Comparison of ENCODE assay signal across 18 cellular contexts in genomic region chr9:113137196-113138168, GRCh38. TPM values are rescaled to one million over a fixed set of nuclear protein-coding genes. Genes with fewer than 3 reads are reported as not detected.
DNase-seq lines count a peak whose midpoint lies in the region; ATAC-seq, FAIRE-seq and TF ChIP-seq lines count a peak whose summit lies in the region.
"Had no signal": no experiment of that assay in that cellular context is flagged by ENCODE, and none has a peak within 500 bp of the region (broad histone marks: within the 10 kb centered on the region; RNA-seq: fewer than 3 reads in every experiment).

No MANE protein-coding gene starts in this region.

- H3K14ac ChIP-seq in H9 (ENCODE audit: insufficient read depth, low read length): no peak overlapping the region; the same call in 1 of the 2 replicates

- H2AFZ ChIP-seq in H9 (ENCODE audit: low read length): no peak overlapping the region
- no peak overlapping the region for H2AFZ ChIP-seq in PC-9
- H2AFZ ChIP-seq in HepG2 (ENCODE audit: low read length): no peak overlapping the region

- H3K4me3 ChIP-seq in PC-9 (peak overlapping the region; percentile 11; the same call in 1 of the 2 replicates), HepG2 (replicated peaks in 1 of 3; ENCODE audit: insufficient read depth in 1 of 3, low read depth in 2 of 3, low read length in 3 of 3) (no peak overlapping the region), psoas muscle (no peak overlapping the region)
- H3K4me3 ChIP-seq: MG63 had no signal

- ATAC-seq in HepG2 (peak; percentile 72), psoas muscle (peak; percentile 44 to 71 (median 49)), GM19395 (IDR thresholded peaks at IDR 0.05; ENCODE audit: unreplicated experiment) (no peak)
- ATAC-seq in stimulated activated naive CD8-positive, alpha-beta T cell treated with anti-CD3 and anti-CD28 coated beads, Interleukin-15, Interleukin-2, amounts not matched to agents 100 U/mL and 50 U/mL, for 24 hours: no peak

- no peak overlapping the region for H2BK15ac ChIP-seq in H9 (ENCODE audit: low read depth, low read length)

- TF ChIP-seq POLR2A in HepG2 (IDR thresholded peaks at IDR 0.05; ENCODE audit: insufficient read depth in 1 of 2, low read depth in 2 of 2, low read length in 2 of 2): no peak

- no peak overlapping the region for H3K56ac ChIP-seq in H9 (ENCODE audit: insufficient read length, low read depth, low read length)

- no CpG with 5 or more reads among the region's 9 CpGs for WGBS in H9 (ENCODE audit: extremely low coverage, insufficient read length, low lambda C conversion rate)
- whole genome bisulfite sequencing in HepG2 (ENCODE audit: low lambda C conversion rate): 24% methylated on average over 8 of the region's 9 CpGs
- WGBS in psoas muscle, 3 donors: 60 to 66% (median 61%) methylated on average over 9 of the region's 9 CpGs

- FAIRE-seq in HepG2 (lab: Jason Lieb, UNC): peak; percentile 4

- no peak for TF ChIP-seq RAD21 in HepG2 (CRISPR knock-in tag; IDR thresholded peaks at IDR 0.05)

- H3K23ac ChIP-seq in H9 (ENCODE audit: insufficient read length, low read depth, low read length): no peak overlapping the region

- peaks cover 7 to 8% of the 10 kb centered on the region in 2 experiments; a peak in 3 of 5 replicates for H3K9me3 Mint-ChIP-seq in H9
- H3K9me3 Mint-ChIP-seq: HFFc6 had no signal

- H4K20me1 ChIP-seq in H9 (ENCODE audit: control insufficient read depth, insufficient read depth, insufficient read length) (no peaks in the 10 kb centered on the region), PC-9 (ENCODE audit: insufficient read depth) (no peaks in the 10 kb centered on the region), HepG2 (ENCODE audit: insufficient read depth, low read length) (no peaks in the 10 kb centered on the region)

- no peak overlapping the region for H3K4ac ChIP-seq in H9 (ENCODE audit: low read depth, low read length)

- no peaks in the 10 kb centered on the region for H3K79me1 ChIP-seq in H9 (ENCODE audit: insufficient read depth, low read depth, low read length, poor library complexity, severe bottlenecking)

- H2BK20ac ChIP-seq in H9 (ENCODE audit: low read depth, low read length, poor library complexity, severe bottlenecking): no peak overlapping the region

- H3K4me1 Mint-ChIP-seq in H9: peaks cover 4 to 10% of the 10 kb centered on the region in 2 experiments; a peak in 3 of 4 replicates

- peaks cover 4% of the 10 kb centered on the region for H3K27me3 Mint-ChIP-seq in H9 (ENCODE audit: low read depth)

- no peak for TF ChIP-seq EP300 in HepG2 (IDR thresholded peaks at IDR 0.05; ENCODE audit: low read depth in 2 of 2, low read length in 2 of 2)
- no peak for TF ChIP-seq EP300 in HepG2 (CRISPR knock-in tag; IDR thresholded peaks at IDR 0.05; ENCODE audit: borderline replicate concordance)

- intact Hi-C loops in PC-9 (cut with micrococcal nuclease; ENCODE audit: unreplicated experiment): loop anchor here (1.0 kb wide), 1 partner anchor 15 kb away; no protein-coding TSS in a partner anchor
- intact Hi-C loops in HepG2 (cut with micrococcal nuclease; ENCODE audit: unreplicated experiment): loop anchor here (5.0 kb wide), 1 partner anchor 85 kb away; the partner anchor contains the start of genes FKBP15 and SLC31A1
- intact Hi-C loops in psoas muscle (cut with DNase I): no loop called here

- H2BK12ac ChIP-seq in H9 (ENCODE audit: insufficient read length, low read depth, low read length): no peak overlapping the region

- no peaks in the 10 kb centered on the region for H3K27me3 ChIP-seq in H9 (ENCODE audit: insufficient read depth, low read length)
- no peaks in the 10 kb centered on the region for H3K27me3 ChIP-seq in PC-9 (ENCODE audit: insufficient read depth, low read depth)
- H3K27me3 ChIP-seq in HepG2 (ENCODE audit: control insufficient read depth in 1 of 2, insufficient read depth in 2 of 2, low read length in 2 of 2): peaks cover 0 to 15% of the 10 kb centered on the region in 2 experiments; a peak in 3 of 5 replicates
- no peaks in the 10 kb centered on the region for H3K27me3 ChIP-seq in psoas muscle (ENCODE audit: insufficient read depth in 3 of 3, low read length in 2 of 3)

- no peak overlapping the region for H3K4me2 ChIP-seq in H9 (ENCODE audit: insufficient read depth, insufficient read length, low read length)
- H3K4me2 ChIP-seq in PC-9: peak overlapping the region; percentile 61
- H3K4me2 ChIP-seq in HepG2 (ENCODE audit: low read depth, low read length): peak overlapping the region; percentile 49

- H3K9me3 ChIP-seq in H9 (ENCODE audit: control insufficient read depth, low read depth, low read length) (no peaks in the 10 kb centered on the region), PC-9 (ENCODE audit: insufficient read depth, low read depth) (no peaks in the 10 kb centered on the region), HepG2 (ENCODE audit: low read length) (peaks cover 4% of the 10 kb centered on the region; the same call in 1 of the 2 replicates), psoas muscle (no peaks in the 10 kb centered on the region)
- H3K9me3 ChIP-seq: MG63 had no signal

- no peak overlapping the region for H4K91ac ChIP-seq in H9 (ENCODE audit: insufficient read length, low read depth, low read length)

- POLR2A ChIA-PET in PC-9 (lab: Charles Lee; ENCODE audit: unreplicated experiment): no interaction called here
- POLR2A ChIA-PET in HepG2 (lab: Yijun Ruan, JAX): interaction anchor here (0.8 to 1.0 kb wide), 3 partner anchors 11 to 84 kb away, joined by 3 to 8 read pairs (median 3); partner anchors contain the start of genes FKBP15, SLC31A1 and SLC31A2

- peak overlapping the region; percentile 20 for H4K5ac ChIP-seq in H9 (ENCODE audit: insufficient read length, low read depth, low read length)

- H2AK5ac ChIP-seq in H9 (ENCODE audit: insufficient read length, low read length): no peak overlapping the region

- TF ChIP-seq CTCF in H9 (conservative IDR thresholded peaks at IDR 0.05) (no peak), PC-9 (conservative IDR thresholded peaks at IDR 0.05) (no peak), HepG2 (CRISPR knock-in tag; IDR thresholded peaks at IDR 0.05) (no peak), psoas muscle (IDR thresholded peaks at IDR 0.05) (no peak)

- H3K36me3 ChIP-seq in PC-9 (ENCODE audit: low read depth): no peaks in the 10 kb centered on the region
- no peaks in the 10 kb centered on the region for H3K36me3 ChIP-seq in HepG2 (replicated peaks in 1 of 2; ENCODE audit: control insufficient read depth in 1 of 2, insufficient read depth in 2 of 2, low read length in 2 of 2)
- H3K36me3 ChIP-seq in psoas muscle (ENCODE audit: insufficient read depth in 1 of 2, low read depth in 1 of 2): no peaks in the 10 kb centered on the region
- H3K36me3 ChIP-seq: MG63 had no signal

- H3K36me3 Mint-ChIP-seq in H9 (ENCODE audit: insufficient read depth in 1 of 3, low read depth in 3 of 3): no peaks in the 10 kb centered on the region

- H3K27ac ChIP-seq in H9 (ENCODE audit: insufficient read length, low read depth, low read length) (no peak overlapping the region), PC-9 (peak overlapping the region; percentile 12), HepG2 (ENCODE audit: extremely low read length, insufficient read depth, low read length) (no peak overlapping the region), psoas muscle (no peak overlapping the region)

- H3T11ph ChIP-seq in H9 (ENCODE audit: low read length): no peak overlapping the region

- peaks cover 16% of the 10 kb centered on the region for H3F3A ChIP-seq in PC-9 (ENCODE audit: insufficient read depth, low read depth)

- no peaks in the 10 kb centered on the region for H3K9me2 ChIP-seq in PC-9 (ENCODE audit: insufficient read depth)

- H3K23me2 ChIP-seq in H9 (ENCODE audit: insufficient read length, low read depth, low read length, poor library complexity, severe bottlenecking): no peaks in the 10 kb centered on the region

- DNase-seq in H9 (no peak), PC-9 (peak; percentile 56 to 80), HepG2 (ENCODE audit: low spot score) (no peak), psoas muscle (no peak), KG1 (lab: John Stamatoyannopoulos, UW) (no peak), NCI-H446 treated with DMSO at 0.1 percent for 48 hours (lab: John Stamatoyannopoulos, UW) (no peak)
- no peak for DNase-seq in stimulated activated naive CD8-positive, alpha-beta T cell treated with anti-CD3 and anti-CD28 coated beads, Interleukin-15, Interleukin-2, amounts not matched to agents 100 U/mL and 50 U/mL, for 24 hours
- DNase-seq: ACHN, C1 segment of cervical spinal cord, DMS 273 treated with DMSO at 0.1 percent for 48 hours, DND-41, HFFc6, MG63, NCI-H1092, NCI-H1436 treated with DMSO at 0.1 percent for 48 hours, NCI-H2029, SHP77 treated with DMSO at 0.1 percent for 48 hours had no signal

- H3K9ac ChIP-seq in H9 (ENCODE audit: extremely low read depth, insufficient read length, low read length) (no peak overlapping the region), HepG2 (ENCODE audit: insufficient read depth, low read depth, low read length) (no peak overlapping the region)

- in situ Hi-C loops in HepG2 (cut with HindIII; ENCODE audit: extremely low pct_ligation_motif_present, low pct_unique_long_range_greater_than_20kb): no loop called here

- H4K8ac ChIP-seq in H9 (replicated peaks; ENCODE audit: insufficient read length, low read depth, low read length): no peak overlapping the region

- H2BK5ac ChIP-seq in H9 (ENCODE audit: insufficient read length, low read length): no peak overlapping the region

- CTCF ChIA-PET in PC-9 (lab: Charles Lee): interaction anchor here (0.5 to 1.4 kb wide), 4 partner anchors 13 to 161 kb away, joined by 3 to 7 read pairs (median 6); partner anchors contain the start of gene SLC31A2
- CTCF ChIA-PET in HepG2 (lab: Yijun Ruan, JAX; ENCODE audit: low intra/inter-chr PET ratio, low total read pairs): no interaction called here

- H3K4me3 Mint-ChIP-seq in H9: no peak overlapping the region
- H3K4me3 Mint-ChIP-seq: HFFc6 had no signal

- H3K4me1 ChIP-seq in H9 (ENCODE audit: insufficient read depth, low read length): no peaks in the 10 kb centered on the region
- peaks cover 23% of the 10 kb centered on the region for H3K4me1 ChIP-seq in PC-9 (replicated peaks; ENCODE audit: insufficient read depth)
- H3K4me1 ChIP-seq in HepG2 (ENCODE audit: insufficient read depth, low read length): peaks cover 38% of the 10 kb centered on the region
- no peaks in the 10 kb centered on the region for H3K4me1 ChIP-seq in psoas muscle

- peak overlapping the region; percentile 24 for H3K18ac ChIP-seq in H9 (ENCODE audit: insufficient read length, low read depth, low read length)

- H3K79me2 ChIP-seq in H9 (ENCODE audit: insufficient read depth, low read length) (no peaks in the 10 kb centered on the region), PC-9 (ENCODE audit: low read depth) (no peaks in the 10 kb centered on the region), HepG2 (ENCODE audit: insufficient read depth, low read length) (no peaks in the 10 kb centered on the region)

- no peak overlapping the region for H3K27ac Mint-ChIP-seq in H9
- H3K27ac Mint-ChIP-seq: HFFc6 had no signal

- H2BK120ac ChIP-seq in H9 (ENCODE audit: low read depth, low read length, poor library complexity, severe bottlenecking): no peak overlapping the region

- BruUV-seq in PC-9 (replicated peaks; lab: Mats Ljungman, UMichigan) (no TSS peak), HepG2 (replicated peaks; lab: Mats Ljungman, UMichigan) (no TSS peak)

RNA-seq across cellular contexts. Expression of gene SLC31A2, which starts 13.3 kb away (rescaled TPM):
- total RNA-seq in H9 (2021) (1.0 and 1.3 TPM in 2 replicates), PC-9 (2021) (15.1 and 16.5 TPM in 2 replicates), HepG2 (2016; rRNA removed; fragmentation: Illumina TruSeq; extraction: Trizol) (6.0 and 9.3 TPM in 2 replicates), psoas muscle (10 to 100 TPM in 3 of 4 donors, 1 to 10 TPM in 1; 10.0 to 21.5 (median 16.2) TPM)
- 1.5 and 1.9 TPM in 2 replicates for total RNA-seq in HepG2 (2016; cell fraction: cytosol; rRNA removed; fragmentation: Illumina TruSeq; extraction: Trizol; ENCODE audit: low read depth)
- total RNA-seq in HepG2 (2016; cell fraction: insoluble cytoplasmic fraction; rRNA removed; fragmentation: Illumina TruSeq; extraction: Trizol): 7.4 and 9.7 TPM in 2 replicates
- 3.7 and 5.5 TPM in 2 replicates for total RNA-seq in HepG2 (2016; cell fraction: membrane; rRNA removed; fragmentation: Illumina TruSeq; extraction: Trizol)
- 9.1 TPM in 2 replicates for total RNA-seq in HepG2 (2016; cell fraction: nucleus; rRNA removed; fragmentation: Illumina TruSeq; extraction: Trizol)
- polyA plus RNA-seq in HepG2 (2011; rRNA removed) (10.2 and 10.9 TPM in 2 replicates), psoas muscle (10 to 100 TPM; 11.5 to 35.4 (median 31.7) TPM)
- 10.4 and 13.6 TPM in 2 replicates for polyA plus RNA-seq in HepG2 (2011; cell fraction: cytosol; rRNA removed)
- 5.6 and 5.9 TPM in 2 replicates for polyA plus RNA-seq in HepG2 (2011; cell fraction: nucleus; rRNA removed)
- 3.1 and 5.5 TPM in 2 replicates for polyA plus RNA-seq in HepG2 (2012)
- polyA plus RNA-seq in HepG2 (2016; cell fraction: cytosol; fragmentation: Illumina TruSeq; extraction: Trizol; ENCODE audit: low read depth): 1.0 and 1.6 TPM in 2 replicates
- polyA plus RNA-seq in HepG2 (2016; cell fraction: insoluble cytoplasmic fraction; fragmentation: Illumina TruSeq; extraction: Trizol; ENCODE audit: low read depth): 5.0 and 5.6 TPM in 2 replicates
- polyA plus RNA-seq in HepG2 (2016; cell fraction: membrane; fragmentation: Illumina TruSeq; extraction: Trizol; ENCODE audit: low read depth): 2.8 and 2.9 TPM in 2 replicates
- polyA plus RNA-seq in HepG2 (2016; cell fraction: nucleus; fragmentation: Illumina TruSeq; extraction: Trizol; ENCODE audit: insufficient read depth, low read depth): 10.8 and 11.0 TPM in 2 replicates
- 10.3 and 20.0 TPM in 2 replicates for polyA minus RNA-seq in HepG2 (2011; rRNA and poly(A)+ RNA removed; ENCODE audit: low replicate concordance)
- 3.7 and 5.4 TPM in 2 replicates for polyA minus RNA-seq in HepG2 (2011; cell fraction: cytosol; rRNA and poly(A)+ RNA removed)
- polyA minus RNA-seq in HepG2 (2011; cell fraction: nucleus; rRNA and poly(A)+ RNA removed): 12.2 and 15.7 TPM in 2 replicates

Comparison
In these comparisons a context has a peak if more than half of its experiments do, and no peak if none do; other contexts are left out.
1. DNase-seq: peak in PC-9 (2 of 2); none in H9 (single experiment), HepG2 (single experiment), psoas muscle (0 of 2), stimulated activated naive CD8-positive, alpha-beta T cell treated with anti-CD3 and anti-CD28 coated beads, Interleukin-15, Interleukin-2, amounts not matched to agents 100 U/mL and 50 U/mL, for 24 hours (single experiment), KG1 (single experiment) and NCI-H446 treated with DMSO at 0.1 percent for 48 hours (single experiment).
2. ATAC-seq: peak in HepG2 (single experiment) and psoas muscle (4 of 4); none in stimulated activated naive CD8-positive, alpha-beta T cell treated with anti-CD3 and anti-CD28 coated beads, Interleukin-15, Interleukin-2, amounts not matched to agents 100 U/mL and 50 U/mL, for 24 hours (single experiment) and GM19395 (single experiment).
3. intact Hi-C loops: an anchor here in PC-9 (1.0 kb wide) and HepG2 (5.0 kb wide); none called in psoas muscle.